ENCODE assay signal across 1 cellular context in genomic region chr17:80082403-80083135, GRCh38.
TF ChIP-seq lines count a peak whose summit lies in the region.

No MANE protein-coding gene starts in this region.

TF ChIP-seq in IMR-90, 13 proteins besides CTCF, POLR2A, EP300 and RAD21:
- TF ChIP-seq CEBPB (IDR thresholded peaks at IDR 0.05; ENCODE audit: low read depth, low read length) (no peak), CHD1 (IDR thresholded peaks at IDR 0.05; ENCODE audit: low read depth, low read length) (no peak), RCOR1 (IDR thresholded peaks at IDR 0.05; ENCODE audit: insufficient replicate concordance, low read length) (no peak), FOS (IDR thresholded peaks at IDR 0.05; ENCODE audit: low read depth, low read length) (no peak), NFE2L2 (IDR thresholded peaks at IDR 0.05; ENCODE audit: low read depth, low read length) (no peak), SMC3 (IDR thresholded peaks at IDR 0.05; ENCODE audit: low read depth, low read length) (peak; percentile 67), MAFK (IDR thresholded peaks at IDR 0.05; ENCODE audit: low read depth, low read length) (no peak), MXI1 (IDR thresholded peaks at IDR 0.05; ENCODE audit: borderline replicate concordance, low read depth, low read length) (no peak), MAZ (IDR thresholded peaks at IDR 0.05; ENCODE audit: borderline replicate concordance, low read depth, low read length) (peak; percentile 25; the same call in 1 of the 2 replicates), RFX5 (IDR thresholded peaks at IDR 0.05; ENCODE audit: low read depth, low read length) (no peak), BHLHE40 (IDR thresholded peaks at IDR 0.05; ENCODE audit: low read depth, low read length) (no peak)
- TF ChIP-seq, protein P1, sequence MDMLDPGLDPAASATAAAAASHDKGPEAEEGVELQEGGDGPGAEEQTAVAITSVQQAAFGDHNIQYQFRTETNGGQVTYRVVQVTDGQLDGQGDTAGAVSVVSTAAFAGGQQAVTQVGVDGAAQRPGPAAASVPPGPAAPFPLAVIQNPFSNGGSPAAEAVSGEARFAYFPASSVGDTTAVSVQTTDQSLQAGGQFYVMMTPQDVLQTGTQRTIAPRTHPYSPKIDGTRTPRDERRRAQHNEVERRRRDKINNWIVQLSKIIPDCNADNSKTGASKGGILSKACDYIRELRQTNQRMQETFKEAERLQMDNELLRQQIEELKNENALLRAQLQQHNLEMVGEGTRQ (IDR thresholded peaks at IDR 0.05; ENCODE audit: low read depth, low read length) = no peak
- TF ChIP-seq, protein P2, sequence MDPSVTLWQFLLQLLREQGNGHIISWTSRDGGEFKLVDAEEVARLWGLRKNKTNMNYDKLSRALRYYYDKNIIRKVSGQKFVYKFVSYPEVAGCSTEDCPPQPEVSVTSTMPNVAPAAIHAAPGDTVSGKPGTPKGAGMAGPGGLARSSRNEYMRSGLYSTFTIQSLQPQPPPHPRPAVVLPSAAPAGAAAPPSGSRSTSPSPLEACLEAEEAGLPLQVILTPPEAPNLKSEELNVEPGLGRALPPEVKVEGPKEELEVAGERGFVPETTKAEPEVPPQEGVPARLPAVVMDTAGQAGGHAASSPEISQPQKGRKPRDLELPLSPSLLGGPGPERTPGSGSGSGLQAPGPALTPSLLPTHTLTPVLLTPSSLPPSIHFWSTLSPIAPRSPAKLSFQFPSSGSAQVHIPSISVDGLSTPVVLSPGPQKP (IDR thresholded peaks at IDR 0.05; ENCODE audit: borderline replicate concordance, low read depth, low read length) = no peak
